19 cellular contexts compared by ENCODE assay signal in the genomic region with DNA sequence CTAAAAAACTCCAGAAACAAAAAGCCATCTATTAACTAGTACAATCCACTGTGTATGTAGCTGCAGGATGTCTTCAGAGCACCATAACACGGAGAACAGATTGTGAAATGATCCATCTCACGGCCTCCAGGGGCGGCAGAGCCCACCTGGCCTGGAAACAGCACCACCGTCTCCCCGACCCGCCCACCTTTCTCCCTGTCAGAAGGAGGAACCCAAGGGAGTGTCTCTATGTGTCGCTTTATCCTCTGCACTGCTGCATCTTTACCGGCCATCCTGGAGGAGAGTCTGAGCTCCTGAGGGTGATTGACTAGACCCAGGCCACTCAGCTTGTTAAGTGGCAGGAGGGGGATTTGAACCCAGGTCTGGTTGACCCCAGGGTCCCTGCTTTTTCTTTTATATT.
DNase-seq lines count a peak whose midpoint lies in the region; ATAC-seq and TF ChIP-seq lines count a peak whose summit lies in the region.
"Had no signal": no experiment of that assay in that cellular context is flagged by ENCODE, and none has a peak within 500 bp of the region (broad histone marks: within the 10 kb centered on the region; RNA-seq: fewer than 3 reads in every experiment).

No MANE protein-coding gene starts in this region.

- intact Hi-C loops in HCT116 (cut with micrococcal nuclease), result no loop called here

- H3K27me3 ChIP-seq in BLaER1 treated with 17β-estradiol and CSF1 and Interleukin-3, amounts not matched to agents 10 nM and 100 nM, result peaks cover 0 to 11% (median 0%) of the 10 kb centered on the region in 11 experiments; a peak in 3 of 22 replicates
- peaks cover 25% of the 10 kb centered on the region for H3K27me3 ChIP-seq in HCT116 (ENCODE audit: insufficient read depth, low read length)

- no peak overlapping the region; a peak in 1 of 22 replicates for H3K9ac ChIP-seq in BLaER1 treated with 17β-estradiol and CSF1 and Interleukin-3, amounts not matched to agents 10 nM and 100 nM
- no peak overlapping the region for H3K9ac ChIP-seq in HCT116 (ENCODE audit: low read length)
- H3K9ac ChIP-seq: KMS-11 had no signal

- peak overlapping the region in 9 of 11 experiments; percentile 47 to 89 (median 76); a peak in 18 of 22 replicates for H3K4me2 ChIP-seq in BLaER1 treated with 17β-estradiol and CSF1 and Interleukin-3, amounts not matched to agents 10 nM and 100 nM
- H3K4me2 ChIP-seq in HCT116 (ENCODE audit: low read length), result no peak overlapping the region
- H3K4me2 ChIP-seq: KMS-11 had no signal

- no peaks in the 10 kb centered on the region for H3K36me3 Mint-ChIP-seq in chondrocyte (ENCODE audit: low read depth)
- H3K36me3 Mint-ChIP-seq in activated CD4-positive, alpha-beta T cell treated with anti-CD3 and anti-CD28 coated beads, Interleukin-2, amount 10 ng/mL, durations not matched to agents 7 days and 5 days (ENCODE audit: low read depth), result no peaks in the 10 kb centered on the region
- H3K36me3 Mint-ChIP-seq: CD4-positive, alpha-beta memory T cell had no signal

- H3K27ac Mint-ChIP-seq in chondrocyte (ENCODE audit: unreplicated experiment), result no peak overlapping the region
- no peak overlapping the region for H3K27ac Mint-ChIP-seq in activated CD4-positive, alpha-beta T cell treated with anti-CD3 and anti-CD28 coated beads, Interleukin-2, amount 10 ng/mL, durations not matched to agents 7 days and 5 days
- H3K27ac Mint-ChIP-seq: CD4-positive, alpha-beta memory T cell had no signal

- H3K4me1 ChIP-seq in BLaER1 treated with 17β-estradiol and CSF1 and Interleukin-3, amounts not matched to agents 10 nM and 100 nM, result peaks cover 11 to 99% (median 88%) of the 10 kb centered on the region in 10 experiments
- no peaks in the 10 kb centered on the region for H3K4me1 ChIP-seq in HCT116 (ENCODE audit: control insufficient read depth in 1 of 2, insufficient read depth in 2 of 2, low read length in 2 of 2)

- peaks cover 34% of the 10 kb centered on the region for H3K27me3 Mint-ChIP-seq in chondrocyte (ENCODE audit: low read depth)
- H3K27me3 Mint-ChIP-seq in activated CD4-positive, alpha-beta T cell treated with anti-CD3 and anti-CD28 coated beads, Interleukin-2, amount 10 ng/mL, durations not matched to agents 7 days and 5 days, result peaks cover 4% of the 10 kb centered on the region

- no peak for TF ChIP-seq POLR2A in HCT116 (IDR thresholded peaks at IDR 0.05; ENCODE audit: borderline replicate concordance, extremely low read depth, insufficient read depth, insufficient read length)

- H3K4me1 Mint-ChIP-seq in chondrocyte (ENCODE audit: low read depth), result no peaks in the 10 kb centered on the region
- H3K4me1 Mint-ChIP-seq in activated CD4-positive, alpha-beta T cell treated with anti-CD3 and anti-CD28 coated beads, Interleukin-2, amount 10 ng/mL, durations not matched to agents 7 days and 5 days, result no peaks in the 10 kb centered on the region
- H3K4me1 Mint-ChIP-seq: CD4-positive, alpha-beta memory T cell had no signal

- H3K4me3 ChIP-seq in BLaER1 treated with 17β-estradiol and CSF1 and Interleukin-3, amounts not matched to agents 10 nM and 100 nM, result no peak overlapping the region
- no peak overlapping the region for H3K4me3 ChIP-seq in HCT116 (replicated peaks in 1 of 2; ENCODE audit: low read depth in 1 of 2, low read length in 2 of 2)

- H3K9me2 ChIP-seq in HCT116 (ENCODE audit: insufficient read depth), result no peaks in the 10 kb centered on the region

- DNase-seq in HCT116 (ENCODE audit: low read depth, low spot score) (no peak), chondrocyte (ENCODE audit: low spot score) (peak; percentile 53), mesenteric fat pad (ENCODE audit: low spot score) (peak; percentile 65), hypothalamus (lab: John Stamatoyannopoulos, UW) (no peak), COR-L47 (lab: John Stamatoyannopoulos, UW) (no peak)
- DNase-seq in activated CD4-positive, alpha-beta T cell treated with anti-CD3 and anti-CD28 coated beads, Interleukin-2, amount 10 ng/mL, durations not matched to agents 7 days and 5 days, result no peak
- DNase-seq: ACHN; AML-193; CD4-positive, alpha-beta memory T cell; HCEC 1CT; NCI-H1048; NCI-H1436 treated with DMSO at 0.1 percent for 48 hours; NCI-H226; NCI-H524 treated with DMSO at 0.1 percent for 48 hours had no signal

- TF ChIP-seq CTCF in HCT116 (IDR thresholded peaks at IDR 0.05 in 2 of 3, conservative IDR thresholded peaks at IDR 0.05 in 1 of 3; ENCODE audit: borderline replicate concordance in 1 of 3, insufficient read depth in 1 of 3, low read depth in 2 of 3, low read length in 2 of 3) (no peak), chondrocyte (IDR thresholded peaks at IDR 0.05) (no peak)

- no TSS peak for BruUV-seq in HCT116 (replicated peaks; lab: Mats Ljungman, UMichigan)

- peaks cover 6% of the 10 kb centered on the region for H3K9me3 Mint-ChIP-seq in chondrocyte (ENCODE audit: low read depth)
- no peaks in the 10 kb centered on the region for H3K9me3 Mint-ChIP-seq in activated CD4-positive, alpha-beta T cell treated with anti-CD3 and anti-CD28 coated beads, Interleukin-2, amount 10 ng/mL, durations not matched to agents 7 days and 5 days

- CTCF ChIA-PET in HCT116 (lab: Charles Lee), result no interaction called here
- CTCF ChIA-PET in activated CD4-positive, alpha-beta T cell treated with anti-CD3 and anti-CD28 coated beads, Interleukin-2, amount 10 ng/mL, durations not matched to agents 7 days and 5 days (lab: Charles Lee), result no interaction called here

- no peak overlapping the region for H2AFZ ChIP-seq in HCT116 (ENCODE audit: low read depth, low read length, poor library complexity, severe bottlenecking)

- RAD21 ChIA-PET in HCT116 (lab: Charles Lee; ENCODE audit: low non-redundant PET in 1 of 2, low total read pairs in 2 of 2, uncharacterized antibody in 2 of 2, unreplicated experiment in 2 of 2), result no interaction called here

- H3K4me3 Mint-ChIP-seq in chondrocyte (ENCODE audit: unreplicated experiment), result no peak overlapping the region
- H3K4me3 Mint-ChIP-seq in activated CD4-positive, alpha-beta T cell treated with anti-CD3 and anti-CD28 coated beads, Interleukin-2, amount 10 ng/mL, durations not matched to agents 7 days and 5 days, result no peak overlapping the region
- H3K4me3 Mint-ChIP-seq: CD4-positive, alpha-beta memory T cell had no signal

- H4K20me1 ChIP-seq in BLaER1 treated with 17β-estradiol and CSF1 and Interleukin-3, amounts not matched to agents 10 nM and 100 nM, result peaks cover 0 to 5% (median 0%) of the 10 kb centered on the region in 11 experiments; a peak in 2 of 22 replicates
- no peaks in the 10 kb centered on the region for H4K20me1 ChIP-seq in HCT116 (ENCODE audit: insufficient read depth)

- H3K36me3 ChIP-seq in BLaER1 treated with 17β-estradiol and CSF1 and Interleukin-3, amounts not matched to agents 10 nM and 100 nM, result no peaks in the 10 kb centered on the region
- no peaks in the 10 kb centered on the region for H3K36me3 ChIP-seq in HCT116 (ENCODE audit: control insufficient read depth in 1 of 2, insufficient read depth in 2 of 2, low read length in 2 of 2)

- no peak for TF ChIP-seq RAD21 in HCT116 (IDR thresholded peaks at IDR 0.05; ENCODE audit: low read depth)

- ATAC-seq in HCT116 (0 out of 2 replicates have a peak, but pooled peaks have one; percentile 36), HG02610 (IDR thresholded peaks at IDR 0.05; ENCODE audit: unreplicated experiment) (no peak)
- ATAC-seq: HepG2 had no signal

- POLR2A ChIA-PET in HCT116 (lab: Charles Lee), result no interaction called here
- POLR2A ChIA-PET in activated CD4-positive, alpha-beta T cell treated with anti-CD3 and anti-CD28 coated beads, Interleukin-2, amount 10 ng/mL, durations not matched to agents 7 days and 5 days (lab: Charles Lee), result no interaction called here

- H3K9me3 ChIP-seq in BLaER1 treated with 17β-estradiol and CSF1 and Interleukin-3, amounts not matched to agents 10 nM and 100 nM (replicated peaks in 1 of 11), result peaks cover 0 to 10% (median 5%) of the 10 kb centered on the region in 11 experiments; a peak in 9 of 22 replicates
- no peaks in the 10 kb centered on the region for H3K9me3 ChIP-seq in HCT116 (ENCODE audit: control insufficient read depth in 1 of 2, insufficient read depth in 1 of 2, low read depth in 1 of 2, low read length in 2 of 2)

- H3K27ac ChIP-seq in BLaER1 treated with 17β-estradiol and CSF1 and Interleukin-3, amounts not matched to agents 10 nM and 100 nM, result peak overlapping the region in 1 of 11 experiments; percentile 49; a peak in 2 of 22 replicates
- H3K27ac ChIP-seq in HCT116 (ENCODE audit: low read depth, low read length), result no peak overlapping the region
- H3K27ac ChIP-seq: KMS-11, RWPE1 had no signal

- H3K79me2 ChIP-seq in HCT116 (ENCODE audit: insufficient read depth, low read length), result no peaks in the 10 kb centered on the region

TF ChIP-seq in HCT116, 20 proteins besides CTCF, POLR2A, EP300 and RAD21 (continues in another document):
- TF ChIP-seq SP1 (IDR thresholded peaks at IDR 0.05; ENCODE audit: low read depth) (no peak), EZH2 (IDR thresholded peaks at IDR 0.05) (no peak), ZNF274 (IDR thresholded peaks at IDR 0.05; ENCODE audit: low read depth, low read length) (no peak), EZH2phosphoT487 (IDR thresholded peaks at IDR 0.05; ENCODE audit: borderline replicate concordance) (no peak), CBX3 (IDR thresholded peaks at IDR 0.05; ENCODE audit: low read depth) (no peak), YY1 (IDR thresholded peaks at IDR 0.05; ENCODE audit: extremely low read depth, insufficient replicate concordance, low read depth, low read length) (no peak), TCF7L2 (IDR thresholded peaks at IDR 0.05; ENCODE audit: borderline replicate concordance, extremely low read depth, insufficient read depth, insufficient read length) (no peak), SIN3A (IDR thresholded peaks at IDR 0.05; ENCODE audit: low read depth) (no peak), ZFX (IDR thresholded peaks at IDR 0.05) (no peak), ELF1 (IDR thresholded peaks at IDR 0.05; ENCODE audit: borderline replicate concordance, low read depth) (no peak), EGR1 (IDR thresholded peaks at IDR 0.05; ENCODE audit: low read depth) (no peak), POLR2AphosphoS5 (IDR thresholded peaks at IDR 0.05; ENCODE audit: low read depth, low read length) (no peak)
- TF ChIP-seq, protein P1, sequence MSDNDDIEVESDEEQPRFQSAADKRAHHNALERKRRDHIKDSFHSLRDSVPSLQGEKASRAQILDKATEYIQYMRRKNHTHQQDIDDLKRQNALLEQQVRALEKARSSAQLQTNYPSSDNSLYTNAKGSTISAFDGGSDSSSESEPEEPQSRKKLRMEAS (IDR thresholded peaks at IDR 0.05), result no peak
- TF ChIP-seq, protein P2, sequence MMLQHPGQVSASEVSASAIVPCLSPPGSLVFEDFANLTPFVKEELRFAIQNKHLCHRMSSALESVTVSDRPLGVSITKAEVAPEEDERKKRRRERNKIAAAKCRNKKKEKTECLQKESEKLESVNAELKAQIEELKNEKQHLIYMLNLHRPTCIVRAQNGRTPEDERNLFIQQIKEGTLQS (IDR thresholded peaks at IDR 0.05), result no peak

Comparison
In these comparisons a context has a peak if more than half of its experiments do, and no peak if none do; other contexts are left out.
1. DNase-seq: peak in chondrocyte (single experiment) and mesenteric fat pad (single experiment); none in HCT116 (single experiment), activated CD4-positive, alpha-beta T cell treated with anti-CD3 and anti-CD28 coated beads, Interleukin-2, amount 10 ng/mL, durations not matched to agents 7 days and 5 days (single experiment), hypothalamus (0 of 51) and COR-L47 (single experiment).